In genomic region chr4:48779095-48779997, GRCh38 we compare ENCODE assay signal across 8 cellular contexts. TPM values are rescaled to one million over a fixed set of nuclear protein-coding genes. Genes with fewer than 3 reads are reported as not detected.
DNase-seq lines count a peak whose midpoint lies in the region; ATAC-seq and TF ChIP-seq lines count a peak whose summit lies in the region.

No MANE protein-coding gene starts in this region.

- no peak overlapping the region; the same call in 2 of the 3 replicates for H2BK15ac ChIP-seq in IMR-90 (ENCODE audit: low read depth, low read length)

- intact Hi-C loops in IMR-90 (cut with micrococcal nuclease) (loop anchor here (2.0 to 5.0 kb wide), 5 partner anchors 33 to 177 kb away; no protein-coding TSS in a partner anchor), body of pancreas (cut with DNase I) (no loop called here)

- H3K4me1 ChIP-seq in IMR-90 (ENCODE audit: control insufficient read depth, insufficient read depth, low read length) (peaks cover 6% of the 10 kb centered on the region), body of pancreas (peaks cover 29% of the 10 kb centered on the region), iPS-18a (ENCODE audit: control insufficient read depth, low read depth, low read length) (peaks cover 24% of the 10 kb centered on the region), skeletal muscle satellite cell (ENCODE audit: control insufficient read depth, insufficient read depth, low read length) (peaks cover 22% of the 10 kb centered on the region)

- POLR2A ChIA-PET in IMR-90 (lab: Charles Lee; ENCODE audit: unreplicated experiment): no interaction called here

- DNase-seq in GM04504 (ENCODE audit: low read depth) (peak; percentile 32), IMR-90 (peak; percentile 54), T1000 (lab: John Stamatoyannopoulos, UW) (peak; percentile 74), body of pancreas (peak; percentile 61 to 69 (median 66)), NCI-H1694 treated with DMSO at 0.1 percent for 48 hours (lab: John Stamatoyannopoulos, UW) (no peak)

- dilution Hi-C loops in IMR-90 (cut with HindIII; ENCODE audit: low sequenced_read_pairs, unreplicated experiment): no loop called here

- CTCF ChIA-PET in IMR-90 (lab: Yijun Ruan, JAX): interaction anchor here (0.5 kb wide), 1 partner anchor 199 kb away, joined by 4 read pairs; no protein-coding TSS in a partner anchor

- peaks cover 2 to 25% of the 10 kb centered on the region in 2 experiments; a peak in 2 of 4 replicates for H3K79me1 ChIP-seq in IMR-90 (ENCODE audit: low read depth in 1 of 2, low read length in 2 of 2)

- peak; percentile 17; the same call in 1 of the 2 replicates for TF ChIP-seq CTCF in IMR-90 (conservative IDR thresholded peaks at IDR 0.05; ENCODE audit: low read depth, low read length)
- TF ChIP-seq CTCF in body of pancreas (IDR thresholded peaks at IDR 0.05): peak in 1 of 7 experiments; percentile 18

- ATAC-seq in GM21529 (IDR thresholded peaks at IDR 0.05; ENCODE audit: unreplicated experiment) (peak; percentile 33), IMR-90 (ENCODE audit: low read depth) (peak; percentile 38), body of pancreas (peak; percentile 39)

- 0 out of 2 replicates have a peak, but pooled peaks cover 3% of the 10 kb centered on the region for H3K9me1 ChIP-seq in IMR-90 (ENCODE audit: insufficient read depth, low read length)

- H3K4ac ChIP-seq in IMR-90 (ENCODE audit: low read depth, low read length): peak overlapping the region; percentile 74

- H2BK20ac ChIP-seq in IMR-90 (ENCODE audit: low read depth, low read length): no peak overlapping the region

- H2AFZ ChIP-seq in IMR-90 (replicated peaks; ENCODE audit: low read length, poor library complexity): peak overlapping the region; percentile 94

- TF ChIP-seq RAD21 in IMR-90 (IDR thresholded peaks at IDR 0.05; ENCODE audit: low read length): peak; percentile 2; the same call in 1 of the 2 replicates

- peak overlapping the region; percentile 84 for H3K23ac ChIP-seq in IMR-90 (ENCODE audit: low read depth, low read length)

- peak overlapping the region; percentile 86 for H3K14ac ChIP-seq in IMR-90 (replicated peaks; ENCODE audit: low read depth, low read length)

- in situ Hi-C loops in IMR-90 (cut with MboI; ENCODE audit: low sequenced_read_pairs): no loop called here

- peak overlapping the region; percentile 39 to 61; a peak in 1 of 4 replicates for H4K8ac ChIP-seq in IMR-90 (ENCODE audit: low read depth in 2 of 2, low read length in 2 of 2)

- H4K20me1 ChIP-seq in IMR-90 (ENCODE audit: insufficient read depth, low read length): peaks cover 30% of the 10 kb centered on the region

- peak overlapping the region; percentile 49 for H2BK5ac ChIP-seq in IMR-90 (ENCODE audit: low read depth, low read length, poor library complexity, severe bottlenecking)

- peak overlapping the region; percentile 65 for H3K4me3 ChIP-seq in IMR-90 (ENCODE audit: insufficient read depth, low read depth, low read length)
- peak overlapping the region; percentile 88 to 98 for H3K4me3 ChIP-seq in body of pancreas
- peak overlapping the region; percentile 83 for H3K4me3 ChIP-seq in iPS-18a (ENCODE audit: low read length)
- H3K4me3 ChIP-seq in skeletal muscle satellite cell (ENCODE audit: low read length): peak overlapping the region; percentile 97

- H3K9me3 ChIP-seq in IMR-90 (ENCODE audit: control insufficient read depth, insufficient read depth, low read length): no peaks in the 10 kb centered on the region
- H3K9me3 ChIP-seq in body of pancreas: no peaks in the 10 kb centered on the region
- no peaks in the 10 kb centered on the region for H3K9me3 ChIP-seq in iPS-18a (ENCODE audit: control insufficient read depth, low read depth, low read length)
- no peaks in the 10 kb centered on the region for H3K9me3 ChIP-seq in skeletal muscle satellite cell (replicated peaks; ENCODE audit: low read length)

- BruUV-seq in IMR-90 (replicated peaks; lab: Mats Ljungman, UMichigan): no TSS peak

- peak overlapping the region; percentile 89 for H2AK9ac ChIP-seq in IMR-90 (replicated peaks; ENCODE audit: low read depth, low read length, poor library complexity)

- H4K91ac ChIP-seq in IMR-90 (ENCODE audit: insufficient read depth, low read depth, low read length): peak overlapping the region; percentile 19; the same call in 1 of the 2 replicates

- H4K5ac ChIP-seq in IMR-90 (ENCODE audit: low read depth, low read length): 0 out of 2 replicates have a peak overlapping the region, but pooled peaks have one; percentile 15

- peak overlapping the region; percentile 68 for H2BK120ac ChIP-seq in IMR-90 (ENCODE audit: low read depth, low read length)

- no peaks in the 10 kb centered on the region for H3K27me3 ChIP-seq in IMR-90 (ENCODE audit: control insufficient read depth, insufficient read depth, low read length)
- no peaks in the 10 kb centered on the region for H3K27me3 ChIP-seq in body of pancreas
- H3K27me3 ChIP-seq in iPS-18a (ENCODE audit: control insufficient read depth, insufficient read depth, low read length): no peaks in the 10 kb centered on the region
- H3K27me3 ChIP-seq in skeletal muscle satellite cell (ENCODE audit: control insufficient read depth, insufficient read depth, low read length): no peaks in the 10 kb centered on the region

- peak overlapping the region; percentile 85 for H3K27ac ChIP-seq in IMR-90 (ENCODE audit: insufficient read depth, low read length)
- H3K27ac ChIP-seq in body of pancreas: peak overlapping the region; percentile 86 to 99 (median 92)
- no peak overlapping the region for H3K27ac ChIP-seq in iPS-18a (ENCODE audit: low read length)

- 0 out of 2 replicates have a peak overlapping the region, but pooled peaks have one; percentile 4 for H2AK5ac ChIP-seq in IMR-90 (ENCODE audit: low read depth, low read length)

- TF ChIP-seq POLR2A in IMR-90 (IDR thresholded peaks at IDR 0.05; ENCODE audit: low read depth, low read length): peak; percentile 68; the same call in 1 of the 2 replicates
- peak; percentile 7 to 49 (median 26) for TF ChIP-seq POLR2A in body of pancreas (IDR thresholded peaks at IDR 0.05)

- peak overlapping the region; percentile 21 for H3K18ac ChIP-seq in IMR-90 (ENCODE audit: low read depth, low read length)

- H3K56ac ChIP-seq in IMR-90 (ENCODE audit: extremely low read depth, insufficient read depth, low read length): peak overlapping the region; percentile 80

- H3K9ac ChIP-seq in IMR-90 (ENCODE audit: low read depth, low read length) (peak overlapping the region; percentile 75), iPS-18a (ENCODE audit: low read length) (peak overlapping the region; percentile 61), skeletal muscle satellite cell (ENCODE audit: low read depth, low read length) (peak overlapping the region; percentile 98)

- H3K4me2 ChIP-seq in IMR-90 (ENCODE audit: low read depth, low read length): peak overlapping the region; percentile 100
- peak overlapping the region; percentile 93 for H3K4me2 ChIP-seq in skeletal muscle satellite cell (ENCODE audit: low read length)

- H3K36me3 ChIP-seq in IMR-90 (ENCODE audit: control insufficient read depth, insufficient read depth, low read length): no peaks in the 10 kb centered on the region
- no peaks in the 10 kb centered on the region for H3K36me3 ChIP-seq in body of pancreas (replicated peaks in 1 of 2; ENCODE audit: insufficient read depth in 1 of 2, low read depth in 2 of 2)
- H3K36me3 ChIP-seq in iPS-18a (ENCODE audit: control insufficient read depth, low read depth, low read length): no peaks in the 10 kb centered on the region
- H3K36me3 ChIP-seq in skeletal muscle satellite cell (ENCODE audit: insufficient read depth, low read length): no peaks in the 10 kb centered on the region

- WGBS in IMR-90 (ENCODE audit: extremely low coverage in 2 of 2, insufficient read length in 1 of 2), 2 experiments: 0% methylated on average over 32 of the region's 108 CpGs; no CpG with 5 or more reads in 1 of the 2 experiments
- WGBS in body of pancreas, 2 donors: 0% methylated on average over 6 to 100 of the region's 108 CpGs

TF ChIP-seq in IMR-90, 13 proteins besides CTCF, POLR2A, EP300 and RAD21:
- TF ChIP-seq RCOR1 (IDR thresholded peaks at IDR 0.05; ENCODE audit: insufficient replicate concordance, low read length) (no peak), MXI1 (IDR thresholded peaks at IDR 0.05; ENCODE audit: borderline replicate concordance, low read depth, low read length) (peak; percentile 50; the same call in 1 of the 2 replicates), CHD1 (IDR thresholded peaks at IDR 0.05; ENCODE audit: low read depth, low read length) (no peak)
TF ChIP-seq in IMR-90: peak in this region for 1.

RNA-seq across cellular contexts. Expression of gene FRYL, which starts 0.7 kb away (rescaled TPM):
- total RNA-seq in IMR-90 (2012; rRNA removed) (77.4 and 82.2 TPM in 2 replicates), body of pancreas (10 to 100 TPM; 29.7 to 47.0 TPM)
- polyA plus RNA-seq in IMR-90 (2012; rRNA removed): 7.7 and 9.9 TPM in 2 replicates
- polyA plus RNA-seq in IMR-90 (2012; cell fraction: cytosol; rRNA removed): 2.1 TPM in 2 replicates
- 4.4 and 32.2 TPM in 2 replicates for polyA plus RNA-seq in IMR-90 (2012; cell fraction: nucleus; rRNA removed; ENCODE audit: low replicate concordance)
- 38.8 and 41.3 TPM in 2 replicates for total RNA-seq in skeletal muscle satellite cell (2012; rRNA removed)

RNA-seq across cellular contexts. Expression of gene OCIAD1, which starts 51.5 kb away (rescaled TPM):
- total RNA-seq in IMR-90 (2012; rRNA removed) (86.9 and 106 TPM in 2 replicates), body of pancreas (10 to 100 TPM; 57.4 to 85.4 TPM)
- polyA plus RNA-seq in IMR-90 (2012; rRNA removed): 84.3 and 112 TPM in 2 replicates
- 71.7 and 77.1 TPM in 2 replicates for polyA plus RNA-seq in IMR-90 (2012; cell fraction: cytosol; rRNA removed)
- 24.6 and 64.2 TPM in 2 replicates for polyA plus RNA-seq in IMR-90 (2012; cell fraction: nucleus; rRNA removed; ENCODE audit: low replicate concordance)
- 88.7 and 90.8 TPM in 2 replicates for total RNA-seq in skeletal muscle satellite cell (2012; rRNA removed)
